In genomic region chr3:17749281-17749680, GRCh38 we compare ENCODE assay signal across 9 cellular contexts. TPM values are rescaled to one million over a fixed set of nuclear protein-coding genes. Genes with fewer than 3 reads are reported as not detected.
A peak's percentile ranks its signal among the peaks of the same experiment; 100 is the strongest.
DNase-seq lines count a peak whose midpoint lies in the region; ATAC-seq and TF ChIP-seq lines count a peak whose summit lies in the region.
"Had no signal": no experiment of that assay in that cellular context is flagged by ENCODE, and none has a peak within 500 bp of the region (broad histone marks: within the 10 kb centered on the region; RNA-seq: fewer than 3 reads in every experiment).

No MANE protein-coding gene starts in this region.

- ATAC-seq in GM21367 (IDR thresholded peaks at IDR 0.05; ENCODE audit: unreplicated experiment) (peak; percentile 36), HG03457 (IDR thresholded peaks at IDR 0.05; ENCODE audit: unreplicated experiment) (peak; percentile 37), Right ventricle myocardium inferior (no peak)

- no peak overlapping the region for H3K27ac Mint-ChIP-seq in Calu3 (ENCODE audit: unreplicated experiment)

- TF ChIP-seq CTCF in Calu3 (IDR thresholded peaks at IDR 0.05; ENCODE audit: unreplicated experiment): no peak
- TF ChIP-seq CTCF in coronary artery (IDR thresholded peaks at IDR 0.05): no peak
- no peak for TF ChIP-seq CTCF in dorsolateral prefrontal cortex (IDR thresholded peaks at IDR 0.05 in 54 of 56, conservative IDR thresholded peaks at IDR 0.05 in 2 of 56; ENCODE audit: low read depth in 1 of 56, partially characterized antibody in 56 of 56)

- CTCF ChIA-PET in Calu3 (lab: Charles Lee): no interaction called here

- H3K4me1 Mint-ChIP-seq in Calu3 (ENCODE audit: low read depth, unreplicated experiment): peaks cover 14% of the 10 kb centered on the region

- H3K4me3 ChIP-seq in coronary artery (peak overlapping the region; percentile 23), dorsolateral prefrontal cortex (no peak overlapping the region)

- H3K9me3 Mint-ChIP-seq in Calu3 (ENCODE audit: low read depth, unreplicated experiment): no peaks in the 10 kb centered on the region

- DNase-seq in Calu3: no peak
- no peak for DNase-seq in coronary artery (ENCODE audit: low spot score)
- no peak for DNase-seq in NCI-H69 (lab: John Stamatoyannopoulos, UW)
- no peak for DNase-seq in ACHN
- DNase-seq in dorsolateral prefrontal cortex: no peak
- no peak for DNase-seq in Right ventricle myocardium inferior (ENCODE audit: missing footprints)
- DNase-seq: NCI-H1694 had no signal

- peak overlapping the region; percentile 61 for H3K4me3 Mint-ChIP-seq in Calu3 (ENCODE audit: low read depth, unreplicated experiment)

- no peaks in the 10 kb centered on the region for H3K27me3 Mint-ChIP-seq in Calu3 (ENCODE audit: unreplicated experiment)

- no peaks in the 10 kb centered on the region for H3K36me3 Mint-ChIP-seq in Calu3 (ENCODE audit: insufficient read depth, unreplicated experiment)

- intact Hi-C loops in Calu3 (cut with micrococcal nuclease; ENCODE audit: unreplicated experiment): loop anchor here (5.0 kb wide), 1 partner anchor 83 kb away; no protein-coding TSS in a partner anchor
- intact Hi-C loops in dorsolateral prefrontal cortex (cut with DNase I): loop anchor here (5.0 to 10.0 kb wide), 2 partner anchors 38 to 86 kb away; no protein-coding TSS in a partner anchor
- intact Hi-C loops in Right ventricle myocardium inferior (cut with DNase I): no loop called here

- in situ Hi-C loops in ACHN (cut with HindIII; ENCODE audit: low pct_ligation_motif_present, low pct_unique_long_range_greater_than_20kb, low sequenced_read_pairs): no loop called here

- BruUV-seq in Calu3 (replicated peaks; lab: Mats Ljungman, UMichigan): no TSS peak

- no peaks in the 10 kb centered on the region for H3K27me3 ChIP-seq in dorsolateral prefrontal cortex

- no peak overlapping the region for H3K27ac ChIP-seq in coronary artery
- H3K27ac ChIP-seq in dorsolateral prefrontal cortex: no peak overlapping the region

RNA-seq across cellular contexts. Expression of gene TBC1D5, which starts 6.8 kb away (rescaled TPM):
- total RNA-seq in Calu3 (2022) (34.5 and 38.3 TPM in 2 replicates), dorsolateral prefrontal cortex (100 to 1,000 TPM in 4 of 120 experiments, 10 to 100 TPM in 116; 66.1 to 103 (median 87.1) TPM), Right ventricle myocardium inferior (34.4 TPM)
